Comparison of ENCODE assay signal across 8 cellular contexts in genomic region chr1:16073490-16074104, GRCh38. TPM values are rescaled to one million over a fixed set of nuclear protein-coding genes. Genes with fewer than 3 reads are reported as not detected.
DNase-seq lines count a peak whose midpoint lies in the region; ATAC-seq and TF ChIP-seq lines count a peak whose summit lies in the region.

FAM131C (minus strand) TSS chr1:16073651; CDS start chr1:16073442, 209 bp downstream.

- TF ChIP-seq CTCF in GM12872 (IDR thresholded peaks at IDR 0.05; ENCODE audit: insufficient read depth, low read depth, low read length) (peak; percentile 48; the same call in 1 of the 3 replicates), esophagus muscularis mucosa (IDR thresholded peaks at IDR 0.05) (peak; percentile 15 to 65 (median 63))

- H3K4me3 ChIP-seq in esophagus muscularis mucosa = peak within 1 kb of the TSS; percentile 54 to 68 (median 56)
- peak within 1 kb of the TSS; percentile 31 to 76 for H3K4me3 ChIP-seq in neuronal stem cell (ENCODE audit: low read length in 2 of 2)

- H3K4me2 ChIP-seq in neuronal stem cell (ENCODE audit: insufficient read depth, low read length, poor library complexity, severe bottlenecking) = peak within 1 kb of the TSS; percentile 92

- no peak for TF ChIP-seq POLR2A in esophagus muscularis mucosa (IDR thresholded peaks at IDR 0.05; ENCODE audit: low read depth)

- H2BK12ac ChIP-seq in neuronal stem cell (ENCODE audit: low read length) = peak within 1 kb of the TSS; percentile 58

- H3K18ac ChIP-seq in neuronal stem cell (ENCODE audit: low read length) = peak within 1 kb of the TSS; percentile 89

- H2AK5ac ChIP-seq in neuronal stem cell (ENCODE audit: low read depth, low read length) = peak within 1 kb of the TSS; percentile 72

- no peaks in the 10 kb centered on the region for H3K79me1 ChIP-seq in neuronal stem cell (ENCODE audit: low read depth, low read length)

- peak within 1 kb of the TSS; percentile 39 for H3K23ac ChIP-seq in neuronal stem cell (ENCODE audit: low read depth, low read length, poor library complexity)

- peak within 1 kb of the TSS; percentile 20 for H2BK120ac ChIP-seq in neuronal stem cell (ENCODE audit: low read depth, low read length)

- ATAC-seq in GM18870 (IDR thresholded peaks at IDR 0.05; ENCODE audit: unreplicated experiment) = no peak
- ATAC-seq in HG02885 (IDR thresholded peaks at IDR 0.05; ENCODE audit: poor library complexity, unreplicated experiment) = no peak

- peak within 1 kb of the TSS; percentile 94 for H2BK15ac ChIP-seq in neuronal stem cell (ENCODE audit: low read length)

- peak within 1 kb of the TSS; percentile 85 for H2AFZ ChIP-seq in neuronal stem cell (ENCODE audit: low read length)

- H4K8ac ChIP-seq in neuronal stem cell (ENCODE audit: low read depth, low read length) = no peak within 1 kb of the TSS

- H4K91ac ChIP-seq in neuronal stem cell (ENCODE audit: low read depth, low read length, poor library complexity) = peak within 1 kb of the TSS; percentile 1

- no peak within 1 kb of the TSS for H2BK5ac ChIP-seq in neuronal stem cell (ENCODE audit: low read length)

- H3K9me3 ChIP-seq in esophagus muscularis mucosa = no peaks in the 10 kb centered on the region
- H3K9me3 ChIP-seq in neuronal stem cell (replicated peaks in 1 of 2; ENCODE audit: control insufficient read depth in 2 of 2, insufficient read depth in 1 of 2, low read depth in 1 of 2, low read length in 2 of 2) = peaks cover 0 to 2% of the 10 kb centered on the region in 2 donors

- no peak for TF ChIP-seq EP300 in esophagus muscularis mucosa (IDR thresholded peaks at IDR 0.05)

- H3K14ac ChIP-seq in neuronal stem cell (ENCODE audit: low read length) = no peak within 1 kb of the TSS

- intact Hi-C loops in esophagus muscularis mucosa (cut with DNase I) = loop anchor here (10.0 kb wide), 1 partner anchor 291 kb away; the partner anchor contains the start of gene SZRD1

- H3K27me3 ChIP-seq in esophagus muscularis mucosa = peaks cover 0 to 9% (median 2%) of the 10 kb centered on the region in 4 donors
- peaks cover 0 to 55% (median 8%) of the 10 kb centered on the region in 3 experiments for H3K27me3 ChIP-seq in neuronal stem cell (ENCODE audit: control insufficient read depth in 3 of 3, insufficient read depth in 3 of 3, low read depth in 1 of 3, low read length in 3 of 3)

- H3K27ac ChIP-seq in esophagus muscularis mucosa (replicated peaks in 1 of 4) = peak within 1 kb of the TSS in 1 of 4 donors; percentile 37
- H3K27ac ChIP-seq in neuronal stem cell (replicated peaks; ENCODE audit: low read length) = no peak within 1 kb of the TSS

- 6% methylated on average over 25 of the region's 54 CpGs for WGBS in esophagus muscularis mucosa
- WGBS in neuronal stem cell (ENCODE audit: extremely low coverage in 2 of 2, insufficient read length in 2 of 2, insufficient replicate concordance in 1 of 2), 2 donors = no CpG with 5 or more reads among the region's 54 CpGs

- H3K4ac ChIP-seq in neuronal stem cell (ENCODE audit: low read length) = no peak within 1 kb of the TSS

- no peaks in the 10 kb centered on the region for H3K36me3 ChIP-seq in esophagus muscularis mucosa
- H3K36me3 ChIP-seq in neuronal stem cell (replicated peaks in 1 of 2; ENCODE audit: control insufficient read depth in 2 of 2, insufficient read depth in 2 of 2, low read length in 2 of 2) = no peaks in the 10 kb centered on the region

- peak within 1 kb of the TSS; percentile 94 for H3K9ac ChIP-seq in neuronal stem cell (ENCODE audit: low read depth, low read length, poor library complexity)

- DNase-seq in NAMALWA (ENCODE audit: low spot score) = peak; percentile 56
- peak; percentile 63 for DNase-seq in activated T-cell treated with anti-CD3 and anti-CD28 coated beads, Interleukin-2, amount 50 U/mL, for 1 hour
- DNase-seq in esophagus muscularis mucosa (ENCODE audit: extremely low spot score) = no peak
- no peak for DNase-seq in neuronal stem cell (ENCODE audit: low spot score)
- DNase-seq in NOMO-1 treated with DMSO at 0.1 percent for 48 hours (lab: John Stamatoyannopoulos, UW; ENCODE audit: unreplicated experiment) = no peak

- H3K4me1 ChIP-seq in esophagus muscularis mucosa = peaks cover 30 to 38% (median 34%) of the 10 kb centered on the region in 4 donors
- peaks cover 10 to 15% of the 10 kb centered on the region in 2 donors for H3K4me1 ChIP-seq in neuronal stem cell (ENCODE audit: control insufficient read depth in 2 of 2, insufficient read depth in 1 of 2, low read depth in 1 of 2, low read length in 2 of 2)

RNA-seq across cellular contexts. Expression of gene FAM131C, which starts in this region (rescaled TPM):
- under 1 TPM in 2 of 4 donors, not detected in 2; 0.33 to 0.39 TPM for total RNA-seq in esophagus muscularis mucosa
- polyA plus RNA-seq in neuronal stem cell (2013, experiment 1 of 2) = 8.9 TPM
- polyA plus RNA-seq in neuronal stem cell (2013, experiment 2 of 2) = 9.1 TPM

Comparison
In these comparisons a context has a peak if more than half of its experiments do, and no peak if none do; other contexts are left out.
1. DNase-seq: peak in NAMALWA (single experiment) and activated T-cell treated with anti-CD3 and anti-CD28 coated beads, Interleukin-2, amount 50 U/mL, for 1 hour (single experiment); none in esophagus muscularis mucosa (single experiment), neuronal stem cell (single experiment) and NOMO-1 treated with DMSO at 0.1 percent for 48 hours (single experiment).